ENCODE assay signal across 10 cellular contexts in the genomic region with DNA sequence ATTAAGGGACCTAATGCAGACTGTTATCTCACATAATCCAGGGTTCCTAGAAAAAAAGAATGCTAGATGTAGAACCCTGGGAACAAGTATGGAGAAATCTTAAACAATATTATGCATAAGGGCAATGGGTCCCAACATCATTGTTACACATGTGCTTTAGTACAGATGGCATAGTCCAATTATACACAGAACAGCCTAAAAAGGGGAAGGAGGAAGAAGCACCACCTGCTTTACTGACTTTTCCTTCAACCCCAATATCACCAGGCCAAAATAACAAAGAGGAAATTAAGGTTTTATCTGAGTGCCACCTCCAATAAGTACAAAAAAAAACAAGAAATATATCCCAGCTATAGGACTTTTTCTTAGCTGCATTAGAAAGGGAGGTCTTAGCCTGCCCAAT.
"Had no signal": no experiment of that assay in that cellular context is flagged by ENCODE, and none has a peak within 500 bp of the region (broad histone marks: within the 10 kb centered on the region; RNA-seq: fewer than 3 reads in every experiment).

No MANE protein-coding gene starts in this region.

- DNase-seq: GM23248, GOT3, H7, HFFc6, KBM-7 had no signal

- H3K9ac ChIP-seq: GM23248 had no signal

- H3K27me3 Mint-ChIP-seq: IgD-negative memory B cell had no signal

- H3K9me3 ChIP-seq: HAP-1 had no signal

- H3K27ac Mint-ChIP-seq: HFFc6, IgD-negative memory B cell had no signal

- H3K9me3 Mint-ChIP-seq: IgD-negative memory B cell had no signal

- H3K4me3 ChIP-seq: GM23248, HAP-1 had no signal

- H3K4me1 Mint-ChIP-seq: IgD-negative memory B cell had no signal

- H2AFZ ChIP-seq: GM23248 had no signal

- H3K27ac ChIP-seq: GM23248, HL-60 had no signal

- H3K36me3 ChIP-seq: HAP-1 had no signal

- ATAC-seq: HCT116, HepG2 had no signal

- H3K4me3 Mint-ChIP-seq: HFFc6, IgD-negative memory B cell had no signal

- H3K4me1 ChIP-seq: HAP-1 had no signal

- H3K36me3 Mint-ChIP-seq: IgD-negative memory B cell had no signal

- FAIRE-seq: HepG2 had no signal
